8 cellular contexts compared by ENCODE assay signal in genomic region chr7:76358053-76358477, GRCh38. TPM values are rescaled to one million over a fixed set of nuclear protein-coding genes. Genes with fewer than 3 reads are reported as not detected.
DNase-seq lines count a peak whose midpoint lies in the region; ATAC-seq and TF ChIP-seq lines count a peak whose summit lies in the region.

No MANE protein-coding gene starts in this region.

- H3K36me3 Mint-ChIP-seq in activated CD8-positive, alpha-beta T cell treated with anti-CD3 and anti-CD28 coated beads for 36 hours (ENCODE audit: low read depth): peaks cover 39% of the 10 kb centered on the region
- peaks cover 37% of the 10 kb centered on the region for H3K36me3 Mint-ChIP-seq in endodermal cell (ENCODE audit: low read depth)
- H3K36me3 Mint-ChIP-seq in stimulated activated memory B cell treated with anti-CD40 and anti-IgM and Interleukin-4, amounts not matched to agents 10 μg/mL and 1 μg/mL and 100 μg/mL, for 72 hours: peaks cover 24% of the 10 kb centered on the region

- DNase-seq in NCI-H1436 (lab: John Stamatoyannopoulos, UW) (peak; percentile 51), NCI-H1436 treated with DMSO at 0.1 percent for 48 hours (lab: John Stamatoyannopoulos, UW) (no peak), NCI-H1930 (lab: John Stamatoyannopoulos, UW) (peak; percentile 37 to 40), endodermal cell (peak; percentile 78), mucosa of gallbladder (ENCODE audit: low spot score) (peak; percentile 58)
- DNase-seq in activated CD8-positive, alpha-beta T cell treated with anti-CD3 and anti-CD28 coated beads for 36 hours: peak; percentile 68

- CTCF ChIA-PET in activated CD8-positive, alpha-beta T cell treated with anti-CD3 and anti-CD28 coated beads for 36 hours (lab: Charles Lee): interaction anchor here (1.0 to 1.6 kb wide), 3 partner anchors 39 to 179 kb away, joined by 4 to 5 read pairs (median 5); no protein-coding TSS in a partner anchor

- 0 to 2% methylated on average over 7 to 24 of the region's 24 CpGs for WGBS in endodermal cell (ENCODE audit: insufficient coverage in 1 of 2, insufficient read length in 1 of 2), 2 experiments

- intact Hi-C loops in activated CD8-positive, alpha-beta T cell treated with anti-CD3 and anti-CD28 coated beads for 36 hours (cut with micrococcal nuclease): no loop called here

- no peak for TF ChIP-seq CTCF in activated CD8-positive, alpha-beta T cell treated with anti-CD3 and anti-CD28 coated beads for 36 hours (IDR thresholded peaks at IDR 0.05)
- no peak for TF ChIP-seq CTCF in endodermal cell (conservative IDR thresholded peaks at IDR 0.05)

- H3K27me3 Mint-ChIP-seq in activated CD8-positive, alpha-beta T cell treated with anti-CD3 and anti-CD28 coated beads for 36 hours: no peaks in the 10 kb centered on the region
- H3K27me3 Mint-ChIP-seq in endodermal cell (ENCODE audit: insufficient read depth): no peaks in the 10 kb centered on the region
- H3K27me3 Mint-ChIP-seq in stimulated activated memory B cell treated with anti-CD40 and anti-IgM and Interleukin-4, amounts not matched to agents 10 μg/mL and 1 μg/mL and 100 μg/mL, for 72 hours: no peaks in the 10 kb centered on the region

- peak overlapping the region; percentile 97 for H3K27ac ChIP-seq in endodermal cell (ENCODE audit: low read depth, low read length)

- ATAC-seq in HG02678 (IDR thresholded peaks at IDR 0.05; ENCODE audit: unreplicated experiment): peak; percentile 24
- ATAC-seq in activated CD8-positive, alpha-beta T cell treated with anti-CD3 and anti-CD28 coated beads for 36 hours: no peak
- peak; percentile 64 for ATAC-seq in stimulated activated memory B cell treated with anti-CD40 and anti-IgM and Interleukin-4, amounts not matched to agents 10 μg/mL and 1 μg/mL and 100 μg/mL, for 72 hours

- H3K9ac ChIP-seq in endodermal cell (ENCODE audit: extremely low read depth, low read length, poor library complexity, severe bottlenecking): peak overlapping the region; percentile 88

- POLR2A ChIA-PET in activated CD8-positive, alpha-beta T cell treated with anti-CD3 and anti-CD28 coated beads for 36 hours (lab: Charles Lee): interaction anchor here (0.9 to 2.1 kb wide), 9 partner anchors 8 to 40 kb away, joined by 3 to 11 read pairs (median 5); no protein-coding TSS in a partner anchor

- peaks cover 34% of the 10 kb centered on the region for H3K4me1 Mint-ChIP-seq in activated CD8-positive, alpha-beta T cell treated with anti-CD3 and anti-CD28 coated beads for 36 hours (ENCODE audit: low read depth)
- H3K4me1 Mint-ChIP-seq in endodermal cell: peaks cover 19% of the 10 kb centered on the region
- peaks cover 40% of the 10 kb centered on the region for H3K4me1 Mint-ChIP-seq in stimulated activated memory B cell treated with anti-CD40 and anti-IgM and Interleukin-4, amounts not matched to agents 10 μg/mL and 1 μg/mL and 100 μg/mL, for 72 hours

- H3K4me3 Mint-ChIP-seq in activated CD8-positive, alpha-beta T cell treated with anti-CD3 and anti-CD28 coated beads for 36 hours: peak overlapping the region; percentile 96
- H3K4me3 Mint-ChIP-seq in endodermal cell: peak overlapping the region; percentile 91
- H3K4me3 Mint-ChIP-seq in stimulated activated memory B cell treated with anti-CD40 and anti-IgM and Interleukin-4, amounts not matched to agents 10 μg/mL and 1 μg/mL and 100 μg/mL, for 72 hours: peak overlapping the region; percentile 98

- no peaks in the 10 kb centered on the region for H3K4me1 ChIP-seq in endodermal cell (ENCODE audit: control insufficient read depth, insufficient read depth, low read length)

- H3K27ac Mint-ChIP-seq in activated CD8-positive, alpha-beta T cell treated with anti-CD3 and anti-CD28 coated beads for 36 hours: peak overlapping the region; percentile 97
- peak overlapping the region; percentile 97 for H3K27ac Mint-ChIP-seq in endodermal cell
- H3K27ac Mint-ChIP-seq in stimulated activated memory B cell treated with anti-CD40 and anti-IgM and Interleukin-4, amounts not matched to agents 10 μg/mL and 1 μg/mL and 100 μg/mL, for 72 hours: peak overlapping the region; percentile 98

- peaks cover 32% of the 10 kb centered on the region for H3K9me3 ChIP-seq in endodermal cell (ENCODE audit: control insufficient read depth, low read length)

- peak overlapping the region; percentile 96 for H3K4me3 ChIP-seq in endodermal cell (ENCODE audit: low read length)

- H3K9me3 Mint-ChIP-seq in activated CD8-positive, alpha-beta T cell treated with anti-CD3 and anti-CD28 coated beads for 36 hours: no peaks in the 10 kb centered on the region
- peaks cover 20% of the 10 kb centered on the region for H3K9me3 Mint-ChIP-seq in endodermal cell
- no peaks in the 10 kb centered on the region for H3K9me3 Mint-ChIP-seq in stimulated activated memory B cell treated with anti-CD40 and anti-IgM and Interleukin-4, amounts not matched to agents 10 μg/mL and 1 μg/mL and 100 μg/mL, for 72 hours

- peaks cover 46% of the 10 kb centered on the region for H3K36me3 ChIP-seq in endodermal cell (ENCODE audit: control insufficient read depth, insufficient read depth, low read length)

- H3K27me3 ChIP-seq in endodermal cell (ENCODE audit: control insufficient read depth, insufficient read depth, low read length, poor library complexity, severe bottlenecking): no peaks in the 10 kb centered on the region

RNA-seq across cellular contexts. Expression of gene YWHAG, which starts 0.7 kb away (rescaled TPM):
- total RNA-seq in activated CD8-positive, alpha-beta T cell treated with anti-CD3 and anti-CD28 coated beads for 36 hours: 100 to 1,000 TPM; 138 to 143 TPM
- total RNA-seq in endodermal cell (100 to 1,000 TPM; 148 TPM), mucosa of gallbladder (95.4 TPM)
- polyA plus RNA-seq in endodermal cell (2013, experiment 1 of 2): 163 TPM
- 160 TPM for polyA plus RNA-seq in endodermal cell (2013, experiment 2 of 2)

RNA-seq across cellular contexts. Expression of gene SSC4D, which starts 51.4 kb away (rescaled TPM):
- total RNA-seq in activated CD8-positive, alpha-beta T cell treated with anti-CD3 and anti-CD28 coated beads for 36 hours: under 1 TPM; 0.67 to 0.68 TPM
- 10 to 100 TPM; 21.9 to 44.5 TPM for total RNA-seq in endodermal cell
- 9.5 TPM for polyA plus RNA-seq in endodermal cell (2013, experiment 1 of 2)
- polyA plus RNA-seq in endodermal cell (2013, experiment 2 of 2): 8.4 TPM
- 0.40 TPM for total RNA-seq in mucosa of gallbladder

RNA-seq across cellular contexts. Expression of gene HSPB1, which starts 55.6 kb away (rescaled TPM):
- 100 to 1,000 TPM; 104 to 109 TPM for total RNA-seq in activated CD8-positive, alpha-beta T cell treated with anti-CD3 and anti-CD28 coated beads for 36 hours
- total RNA-seq in endodermal cell (100 to 1,000 TPM; 244 to 248 TPM), mucosa of gallbladder (1,198 TPM)
- 401 TPM for polyA plus RNA-seq in endodermal cell (2013, experiment 1 of 2)
- polyA plus RNA-seq in endodermal cell (2013, experiment 2 of 2): 422 TPM

Comparison
In these comparisons a context has a peak if more than half of its experiments do, and no peak if none do; other contexts are left out.
1. RNA of gene SSC4D, which starts 51.4 kb away (total RNA-seq): 21.9 to 44.5 TPM in endodermal cell; 0.67 to 0.68 TPM in activated CD8-positive, alpha-beta T cell treated with anti-CD3 and anti-CD28 coated beads for 36 hours and 0.40 TPM in mucosa of gallbladder (single experiment); every median in the first group is over 10 times any median in the second.
2. Peak in every context shown above with its lines, with median percentiles within 50 percentile points of each other: H3K27ac Mint-ChIP-seq and H3K4me3 Mint-ChIP-seq.